14 cellular contexts compared by ENCODE assay signal in genomic region chr4:143281507-143282169, GRCh38. TPM values are rescaled to one million over a fixed set of nuclear protein-coding genes. Genes with fewer than 3 reads are reported as not detected.
DNase-seq lines count a peak whose midpoint lies in the region; ATAC-seq and TF ChIP-seq lines count a peak whose summit lies in the region.
"Had no signal": no experiment of that assay in that cellular context is flagged by ENCODE, and none has a peak within 500 bp of the region (broad histone marks: within the 10 kb centered on the region; RNA-seq: fewer than 3 reads in every experiment).

No MANE protein-coding gene starts in this region.

- peaks cover 0 to 6% (median 0%) of the 10 kb centered on the region in 5 donors for H3K27me3 Mint-ChIP-seq in naive thymus-derived CD8-positive, alpha-beta T cell

- no peak for TF ChIP-seq CTCF in Loucy (conservative IDR thresholded peaks at IDR 0.05; ENCODE audit: low read length)

- no peaks in the 10 kb centered on the region for H4K20me1 ChIP-seq in Loucy (ENCODE audit: insufficient read depth, low read length, poor library complexity, severe bottlenecking)

- H3K4me1 ChIP-seq in Loucy (ENCODE audit: insufficient read depth, low read length, poor library complexity, severe bottlenecking), result no peaks in the 10 kb centered on the region
- H3K4me1 ChIP-seq: testis had no signal

- H3K27me3 ChIP-seq in Loucy (ENCODE audit: insufficient read depth, low read length, poor library complexity, severe bottlenecking), result no peaks in the 10 kb centered on the region
- H3K27me3 ChIP-seq: testis had no signal

- H3K9me3 ChIP-seq in Loucy (ENCODE audit: insufficient read depth, low read depth, low read length), result no peaks in the 10 kb centered on the region
- H3K9me3 ChIP-seq: lower lobe of right lung, testis had no signal

- ATAC-seq in GM19395 (IDR thresholded peaks at IDR 0.05; ENCODE audit: unreplicated experiment) (peak; percentile 60), HG02943 (IDR thresholded peaks at IDR 0.05; ENCODE audit: low read depth, unreplicated experiment) (peak; percentile 78)
- ATAC-seq in naive thymus-derived CD8-positive, alpha-beta T cell, result no peak
- ATAC-seq: lower lobe of right lung had no signal

- no peaks in the 10 kb centered on the region for H3K4me1 Mint-ChIP-seq in naive thymus-derived CD8-positive, alpha-beta T cell
- H3K4me1 Mint-ChIP-seq: activated naive CD8-positive, alpha-beta T cell treated with anti-CD3 and anti-CD28 coated beads for 36 hours; central memory CD8-positive, alpha-beta T cell had no signal

- H3K4me3 ChIP-seq in Loucy (ENCODE audit: low read length, poor library complexity, severe bottlenecking), result no peak overlapping the region
- H3K4me3 ChIP-seq: lower lobe of right lung, smooth muscle cell, testis had no signal

- H3K79me2 ChIP-seq in Loucy (ENCODE audit: insufficient read depth, low read length), result no peaks in the 10 kb centered on the region

- H3K9me3 Mint-ChIP-seq in naive thymus-derived CD8-positive, alpha-beta T cell, result no peaks in the 10 kb centered on the region
- H3K9me3 Mint-ChIP-seq: activated naive CD8-positive, alpha-beta T cell treated with anti-CD3 and anti-CD28 coated beads for 36 hours; central memory CD8-positive, alpha-beta T cell had no signal

- DNase-seq in smooth muscle cell of the brain vasculature (ENCODE audit: low read depth, low spot score) (peak; percentile 47), HuH-7 (ENCODE audit: low spot score) (no peak), NCI-H345 (lab: John Stamatoyannopoulos, UW) (no peak)
- no peak for DNase-seq in naive thymus-derived CD8-positive, alpha-beta T cell
- DNase-seq: activated naive CD8-positive, alpha-beta T cell treated with anti-CD3 and anti-CD28 coated beads for 36 hours; lower lobe of right lung; NCI-H2081 treated with DMSO at 0.1 percent for 48 hours; testis had no signal

- H3K36me3 ChIP-seq in Loucy (ENCODE audit: insufficient read depth, low read length), result no peaks in the 10 kb centered on the region
- H3K36me3 ChIP-seq: lower lobe of right lung had no signal

- 0 out of 2 replicates have a peak overlapping the region, but pooled peaks have one; percentile 4 for H2AFZ ChIP-seq in Loucy (ENCODE audit: low read length)

- no peak overlapping the region for H3K9ac ChIP-seq in Loucy (ENCODE audit: low read depth, low read length, poor library complexity, severe bottlenecking)

- no peaks in the 10 kb centered on the region for H3K9me2 ChIP-seq in Loucy (replicated peaks; ENCODE audit: low read depth, low read length)

- no peak overlapping the region for H3K27ac Mint-ChIP-seq in naive thymus-derived CD8-positive, alpha-beta T cell
- H3K27ac Mint-ChIP-seq: activated naive CD8-positive, alpha-beta T cell treated with anti-CD3 and anti-CD28 coated beads for 36 hours; CD14-positive monocyte had no signal

- H3K4me3 Mint-ChIP-seq in naive thymus-derived CD8-positive, alpha-beta T cell, result no peak overlapping the region
- H3K4me3 Mint-ChIP-seq: activated naive CD8-positive, alpha-beta T cell treated with anti-CD3 and anti-CD28 coated beads for 36 hours; CD14-positive monocyte; central memory CD8-positive, alpha-beta T cell had no signal

- no peaks in the 10 kb centered on the region for H3K36me3 Mint-ChIP-seq in naive thymus-derived CD8-positive, alpha-beta T cell
- H3K36me3 Mint-ChIP-seq: activated naive CD8-positive, alpha-beta T cell treated with anti-CD3 and anti-CD28 coated beads for 36 hours; CD14-positive monocyte had no signal

- no peaks in the 10 kb centered on the region for H3F3A ChIP-seq in Loucy (ENCODE audit: low read depth)

- no peak overlapping the region for H3K4me2 ChIP-seq in Loucy (ENCODE audit: low read depth, low read length, poor library complexity, severe bottlenecking)
- H3K4me2 ChIP-seq: smooth muscle cell had no signal

- POLR2A ChIA-PET in naive thymus-derived CD8-positive, alpha-beta T cell (lab: Charles Lee), result no interaction called here

RNA-seq across cellular contexts. Expression of gene GAB1, which starts 55.0 kb away (rescaled TPM):
- total RNA-seq in naive thymus-derived CD8-positive, alpha-beta T cell, result 1 to 10 TPM in 1 of 2 experiments, under 1 TPM in 1; 0.63 to 1.1 TPM
- polyA plus RNA-seq in naive thymus-derived CD8-positive, alpha-beta T cell, result not detected

Comparison
In these comparisons a context has a peak if more than half of its experiments do, and no peak if none do; other contexts are left out.
1. ATAC-seq: peak in GM19395 (single experiment) and HG02943 (single experiment); none in naive thymus-derived CD8-positive, alpha-beta T cell (0 of 2).